ENCODE assay signal across 25 cellular contexts in genomic region chr5:123476696-123477095, GRCh38. TPM values are rescaled to one million over a fixed set of nuclear protein-coding genes. Genes with fewer than 3 reads are reported as not detected.
A peak's percentile ranks its signal among the peaks of the same experiment; 100 is the strongest.
DNase-seq lines count a peak whose midpoint lies in the region; ATAC-seq and TF ChIP-seq lines count a peak whose summit lies in the region.
"Had no signal": no experiment of that assay in that cellular context is flagged by ENCODE, and none has a peak within 500 bp of the region (broad histone marks: within the 10 kb centered on the region; RNA-seq: fewer than 3 reads in every experiment).

No MANE protein-coding gene starts in this region.

- no peaks in the 10 kb centered on the region for H3K4me1 Mint-ChIP-seq in endothelial cell (ENCODE audit: unreplicated experiment)

- H3K4me3 Mint-ChIP-seq in endothelial cell (ENCODE audit: unreplicated experiment) = no peak overlapping the region
- H3K4me3 Mint-ChIP-seq: CD8-positive, alpha-beta T cell; GM23338; H9 had no signal

- intact Hi-C loops in sciatic nerve (cut with DNase I) = no loop called here

- no peaks in the 10 kb centered on the region for H3K27me3 ChIP-seq in adipocyte (replicated peaks; ENCODE audit: control insufficient read depth, insufficient read depth, low read length)

- no peaks in the 10 kb centered on the region for H3K9me3 ChIP-seq in adipocyte (ENCODE audit: control insufficient read depth, low read length)

- no peaks in the 10 kb centered on the region for H3K9me3 Mint-ChIP-seq in endothelial cell (ENCODE audit: unreplicated experiment)
- H3K9me3 Mint-ChIP-seq: CD8-positive, alpha-beta T cell; GM23338; H9 had no signal

- H3K36me3 ChIP-seq in adipocyte (ENCODE audit: control insufficient read depth, insufficient read depth, low read length, severe bottlenecking) = no peaks in the 10 kb centered on the region

- H3K4me1 ChIP-seq in adipocyte (ENCODE audit: control insufficient read depth, insufficient read depth, low read length) = peaks cover 12% of the 10 kb centered on the region

- no peak overlapping the region for H3K4me3 ChIP-seq in adipocyte (ENCODE audit: low read length)
- H3K4me3 ChIP-seq: GM23338, SK-N-MC had no signal

- H3K9ac ChIP-seq in adipocyte (ENCODE audit: low read length) = no peak overlapping the region

- no peak overlapping the region for H3K27ac Mint-ChIP-seq in endothelial cell (ENCODE audit: unreplicated experiment)
- H3K27ac Mint-ChIP-seq: CD8-positive, alpha-beta T cell; GM23338; H9 had no signal

- ATAC-seq in sciatic nerve = peak; percentile 89
- ATAC-seq in GM21619 (IDR thresholded peaks at IDR 0.05; ENCODE audit: unreplicated experiment) = no peak
- ATAC-seq: CD8-positive, alpha-beta T cell; GM23338 had no signal

- H3K27me3 Mint-ChIP-seq in endothelial cell (ENCODE audit: unreplicated experiment) = no peaks in the 10 kb centered on the region

- H3K36me3 Mint-ChIP-seq in endothelial cell (ENCODE audit: low read depth, unreplicated experiment) = no peaks in the 10 kb centered on the region
- H3K36me3 Mint-ChIP-seq: CD8-positive, alpha-beta T cell had no signal

- peak; percentile 29 for DNase-seq in AG20443 (ENCODE audit: low spot score)
- peak; percentile 50 for DNase-seq in adipocyte (ENCODE audit: low read depth)
- DNase-seq in fibroblast of peridontal ligament (ENCODE audit: extremely low read depth) = peak; percentile 47
- no peak for DNase-seq in sciatic nerve (ENCODE audit: low spot score)
- DNase-seq in endothelial cell (ENCODE audit: low spot score) = no peak
- DNase-seq in CD1c-positive myeloid dendritic cell (ENCODE audit: extremely low spot score) = no peak
- DNase-seq in T-helper 2 cell = no peak
- DNase-seq: AML-193; C1 segment of cervical spinal cord; CD8-positive, alpha-beta T cell; DMS 273 treated with DMSO at 0.1 percent for 48 hours; DMS79; EL; GDM1; H9; KBM-7; MM.1S; NCI-H2029; NCI-H446; NCI-H524 treated with DMSO at 0.1 percent for 48 hours; NCI-H774; SIG-M5 had no signal

- no peak for TF ChIP-seq CTCF in endothelial cell (IDR thresholded peaks at IDR 0.05; ENCODE audit: unreplicated experiment)

RNA-seq across cellular contexts. Expression of gene CSNK1G3, which starts 35.3 kb away (rescaled TPM):
- 64.6 TPM for total RNA-seq in sciatic nerve
- total RNA-seq in endothelial cell (ENCODE audit: unreplicated experiment) = 55.6 TPM

RNA-seq across cellular contexts. Expression of gene CEP120, which starts 53.5 kb away (rescaled TPM):
- 29.3 TPM for total RNA-seq in sciatic nerve
- 13.6 TPM for total RNA-seq in endothelial cell (ENCODE audit: unreplicated experiment)

Comparison
In these comparisons a context has a peak if more than half of its experiments do, and no peak if none do; other contexts are left out.
1. DNase-seq: peak in AG20443 (single experiment), adipocyte (single experiment) and fibroblast of peridontal ligament (single experiment); none in sciatic nerve (single experiment), endothelial cell (single experiment), CD1c-positive myeloid dendritic cell (single experiment) and T-helper 2 cell (0 of 5).